Comparison of ENCODE assay signal across 7 cellular contexts in genomic region chr10:33155720-33156638, GRCh38.
DNase-seq lines count a peak whose midpoint lies in the region; ATAC-seq and TF ChIP-seq lines count a peak whose summit lies in the region.

No MANE protein-coding gene starts in this region.

- no peak overlapping the region for H3K4me3 ChIP-seq in DND-41 (ENCODE audit: low read depth in 1 of 2, low read length in 2 of 2)
- H3K4me3 ChIP-seq in SJCRH30, result no peak overlapping the region

- no peaks in the 10 kb centered on the region for H3K9me3 ChIP-seq in DND-41 (ENCODE audit: insufficient read depth, low read length, severe bottlenecking)
- no peaks in the 10 kb centered on the region; the same call in 1 of the 2 replicates for H3K9me3 ChIP-seq in SJCRH30 (replicated peaks)

- peak overlapping the region; percentile 6 to 71 for H3K27ac Mint-ChIP-seq in effector memory CD8-positive, alpha-beta T cell
- H3K27ac Mint-ChIP-seq in neural crest cell (ENCODE audit: unreplicated experiment), result no peak overlapping the region

- H3K27ac ChIP-seq in DND-41 (ENCODE audit: low read length) (no peak overlapping the region), SJCRH30 (no peak overlapping the region)

- ATAC-seq in DND-41 (ENCODE audit: insufficient read depth, low read depth) (peak; percentile 88), GM19043 (IDR thresholded peaks at IDR 0.05; ENCODE audit: low read depth, unreplicated experiment) (peak; percentile 71), HG03354 (IDR thresholded peaks at IDR 0.05; ENCODE audit: poor library complexity, severe bottlenecking, unreplicated experiment) (peak; percentile 89)
- peak; percentile 84 for ATAC-seq in effector memory CD8-positive, alpha-beta T cell (replicated peaks)

- TF ChIP-seq CTCF in DND-41 (IDR thresholded peaks at IDR 0.05; ENCODE audit: borderline replicate concordance, extremely low read depth, low read length, poor library complexity, severe bottlenecking), result peak; percentile 82
- peak; percentile 58 for TF ChIP-seq CTCF in neural crest cell (conservative IDR thresholded peaks at IDR 0.05)

- no peaks in the 10 kb centered on the region for H4K20me1 ChIP-seq in DND-41 (ENCODE audit: insufficient read depth, low read length)

- H3K36me3 ChIP-seq in DND-41 (ENCODE audit: insufficient read depth, low read length) (no peaks in the 10 kb centered on the region), SJCRH30 (no peaks in the 10 kb centered on the region)

- peaks cover 24 to 30% of the 10 kb centered on the region in 2 donors for H3K4me1 Mint-ChIP-seq in effector memory CD8-positive, alpha-beta T cell (ENCODE audit: low read depth in 2 of 2)
- H3K4me1 Mint-ChIP-seq in neural crest cell, result peaks cover 23% of the 10 kb centered on the region

- no peaks in the 10 kb centered on the region for H3K36me3 Mint-ChIP-seq in effector memory CD8-positive, alpha-beta T cell (ENCODE audit: insufficient read depth)
- H3K36me3 Mint-ChIP-seq in neural crest cell (ENCODE audit: low read depth), result peaks cover 6% of the 10 kb centered on the region

- H3K27me3 ChIP-seq in DND-41 (ENCODE audit: insufficient read depth, low read length, poor library complexity) (no peaks in the 10 kb centered on the region), SJCRH30 (no peaks in the 10 kb centered on the region)

- H3K79me2 ChIP-seq in DND-41 (ENCODE audit: insufficient read depth, low read length), result no peaks in the 10 kb centered on the region

- 0 out of 2 replicates have a peak overlapping the region, but pooled peaks have one; percentile 4 for H2AFZ ChIP-seq in DND-41 (ENCODE audit: low read depth, low read length)

- peak; percentile 50 for DNase-seq in DND-41
- peak; percentile 20 to 54 for DNase-seq in SJCRH30
- DNase-seq in effector memory CD8-positive, alpha-beta T cell, result peak; percentile 42 to 48 (median 43)
- DNase-seq in neural crest cell (ENCODE audit: low read depth, low spot score), result no peak
- DNase-seq in NCI-H1930 (lab: John Stamatoyannopoulos, UW), result no peak

- no peak overlapping the region for H3K4me2 ChIP-seq in DND-41 (ENCODE audit: insufficient read depth, low read length)

- H3K4me3 Mint-ChIP-seq in effector memory CD8-positive, alpha-beta T cell, result peak overlapping the region in 1 of 2 donors; percentile 34
- H3K4me3 Mint-ChIP-seq in neural crest cell, result no peak overlapping the region

- no peaks in the 10 kb centered on the region for H3K9me3 Mint-ChIP-seq in effector memory CD8-positive, alpha-beta T cell
- H3K9me3 Mint-ChIP-seq in neural crest cell, result peaks cover 7% of the 10 kb centered on the region

- H3K4me1 ChIP-seq in DND-41 (ENCODE audit: insufficient read depth, low read length) (peaks cover 8% of the 10 kb centered on the region), SJCRH30 (peaks cover 9% of the 10 kb centered on the region)

- no peaks in the 10 kb centered on the region for H3K27me3 Mint-ChIP-seq in effector memory CD8-positive, alpha-beta T cell
- no peaks in the 10 kb centered on the region for H3K27me3 Mint-ChIP-seq in neural crest cell (ENCODE audit: low read depth)

- no peak overlapping the region for H3K9ac ChIP-seq in DND-41 (ENCODE audit: low read depth, low read length)

Comparison
In these comparisons a context has a peak if more than half of its experiments do, and no peak if none do; other contexts are left out.
1. DNase-seq: peak in DND-41 (single experiment), SJCRH30 (2 of 2) and effector memory CD8-positive, alpha-beta T cell (3 of 3); none in neural crest cell (single experiment) and NCI-H1930 (0 of 2).
2. Peak in every context shown above with its lines, with median percentiles within 50 percentile points of each other: ATAC-seq.